In genomic region chr2:24971550-24972314, GRCh38 we compare ENCODE assay signal across 8 cellular contexts. TPM values are rescaled to one million over a fixed set of nuclear protein-coding genes. Genes with fewer than 3 reads are reported as not detected.
DNase-seq lines count a peak whose midpoint lies in the region; ATAC-seq and TF ChIP-seq lines count a peak whose summit lies in the region.

DNAJC27 (minus strand) TSS chr2:24971955; CDS start chr2:24971904, 51 bp downstream.

- peak within 1 kb of the TSS; percentile 95 to 100 for H3K9ac ChIP-seq in duodenal mucosa (ENCODE audit: low read depth in 1 of 2, low read length in 2 of 2)

- H3K9me3 Mint-ChIP-seq in CD4-positive, alpha-beta memory T cell: no peaks in the 10 kb centered on the region
- H3K9me3 Mint-ChIP-seq in activated CD4-positive, alpha-beta memory T cell treated with anti-CD3 and anti-CD28 coated beads, Interleukin-2, amount 10 ng/mL, durations not matched to agents 7 days and 5 days: no peaks in the 10 kb centered on the region

- peak in 1 of 2 donors; percentile 82 for TF ChIP-seq POLR2A in lower leg skin (IDR thresholded peaks at IDR 0.05)

- H3K4me3 Mint-ChIP-seq in CD4-positive, alpha-beta memory T cell: peak within 1 kb of the TSS; percentile 97 to 99 (median 98)
- peak within 1 kb of the TSS; percentile 97 for H3K4me3 Mint-ChIP-seq in activated CD4-positive, alpha-beta memory T cell treated with anti-CD3 and anti-CD28 coated beads, Interleukin-2, amount 10 ng/mL, durations not matched to agents 7 days and 5 days

- peak within 1 kb of the TSS; percentile 99 for H3K27ac ChIP-seq in CD4-positive, alpha-beta memory T cell (ENCODE audit: low read depth, low read length)
- H3K27ac ChIP-seq in duodenal mucosa (ENCODE audit: low read depth, low read length): peak within 1 kb of the TSS; percentile 99

- peaks cover 5 to 24% of the 10 kb centered on the region in 2 donors for H3K36me3 Mint-ChIP-seq in CD4-positive, alpha-beta memory T cell
- peaks cover 7% of the 10 kb centered on the region for H3K36me3 Mint-ChIP-seq in activated CD4-positive, alpha-beta memory T cell treated with anti-CD3 and anti-CD28 coated beads, Interleukin-2, amount 10 ng/mL, durations not matched to agents 7 days and 5 days (ENCODE audit: low read depth)

- H3K4me1 ChIP-seq in CD4-positive, alpha-beta memory T cell (ENCODE audit: insufficient read depth, low read length): peaks cover 24% of the 10 kb centered on the region
- H3K4me1 ChIP-seq in duodenal mucosa (ENCODE audit: control insufficient read depth in 1 of 2, insufficient read depth in 2 of 2, low read length in 2 of 2): peaks cover 0 to 7% of the 10 kb centered on the region in 2 donors

- peak in 1 of 3 donors; percentile 21 for TF ChIP-seq CTCF in lower leg skin (IDR thresholded peaks at IDR 0.05)

- H3K27me3 Mint-ChIP-seq in CD4-positive, alpha-beta memory T cell: no peaks in the 10 kb centered on the region
- H3K27me3 Mint-ChIP-seq in activated CD4-positive, alpha-beta memory T cell treated with anti-CD3 and anti-CD28 coated beads, Interleukin-2, amount 10 ng/mL, durations not matched to agents 7 days and 5 days: no peaks in the 10 kb centered on the region

- H3K4me3 ChIP-seq in CD4-positive, alpha-beta memory T cell (ENCODE audit: low read length in 2 of 2): peak within 1 kb of the TSS; percentile 82 to 95
- H3K4me3 ChIP-seq in duodenal mucosa (ENCODE audit: low read depth in 1 of 2, low read length in 2 of 2) (peak within 1 kb of the TSS; percentile 76 to 91), lower leg skin (ENCODE audit: low read depth, poor library complexity, severe bottlenecking) (peak within 1 kb of the TSS; percentile 93)

- WGBS in lower leg skin, 2 donors: 0% methylated on average over 28 to 50 of the region's 72 CpGs

- POLR2A ChIA-PET in CD4-positive, alpha-beta memory T cell (lab: Charles Lee; ENCODE audit: partially characterized antibody): interaction anchor here (0.8 to 1.4 kb wide), 3 partner anchors 13 to 179 kb away, joined by 3 to 9 read pairs (median 3); partner anchors contain the start of genes CENPO and PTRHD1
- POLR2A ChIA-PET in activated CD4-positive, alpha-beta memory T cell treated with anti-CD3 and anti-CD28 coated beads, Interleukin-2, amount 10 ng/mL, durations not matched to agents 7 days and 5 days (lab: Charles Lee): interaction anchor here (0.9 to 1.4 kb wide), 7 partner anchors 45 to 302 kb away, joined by 3 to 7 read pairs (median 4); partner anchors contain the start of genes CENPO and PTRHD1

- H3K4me1 Mint-ChIP-seq in CD4-positive, alpha-beta memory T cell: peaks cover 9 to 33% (median 20%) of the 10 kb centered on the region in 4 donors
- peaks cover 20% of the 10 kb centered on the region for H3K4me1 Mint-ChIP-seq in activated CD4-positive, alpha-beta memory T cell treated with anti-CD3 and anti-CD28 coated beads, Interleukin-2, amount 10 ng/mL, durations not matched to agents 7 days and 5 days

- ATAC-seq in GM19455 (IDR thresholded peaks at IDR 0.05; ENCODE audit: unreplicated experiment): peak; percentile 93

- CTCF ChIA-PET in CD4-positive, alpha-beta memory T cell (lab: Charles Lee; ENCODE audit: partially characterized antibody): interaction anchor here (1.6 to 6.3 kb wide), 3 partner anchors 7 to 179 kb away, joined by 3 to 102 read pairs (median 6); partner anchors contain the start of genes CENPO and PTRHD1
- CTCF ChIA-PET in activated CD4-positive, alpha-beta memory T cell treated with anti-CD3 and anti-CD28 coated beads, Interleukin-2, amount 10 ng/mL, durations not matched to agents 7 days and 5 days (lab: Charles Lee): interaction anchor here (1.8 to 8.2 kb wide), 3 partner anchors 157 to 225 kb away, joined by 5 to 151 read pairs (median 9); no protein-coding TSS in a partner anchor

- intact Hi-C loops in CD4-positive, alpha-beta memory T cell (cut with micrococcal nuclease): loop anchor here (1.0 to 10.0 kb wide), 9 partner anchors 52 to 1376 kb away; partner anchors contain the start of genes ADGRF3, CENPO, DNMT3A and EFR3B
- intact Hi-C loops in lower leg skin (cut with DNase I; ENCODE audit: low total_unique reads): no loop called here

- no peaks in the 10 kb centered on the region for H3K27me3 ChIP-seq in CD4-positive, alpha-beta memory T cell (ENCODE audit: insufficient read depth, low read length)
- no peaks in the 10 kb centered on the region for H3K27me3 ChIP-seq in duodenal mucosa (ENCODE audit: control insufficient read depth in 1 of 2, insufficient read depth in 2 of 2, low read length in 2 of 2)

- H3K27ac Mint-ChIP-seq in CD4-positive, alpha-beta memory T cell: peak within 1 kb of the TSS; percentile 100
- H3K27ac Mint-ChIP-seq in activated CD4-positive, alpha-beta memory T cell treated with anti-CD3 and anti-CD28 coated beads, Interleukin-2, amount 10 ng/mL, durations not matched to agents 7 days and 5 days: peak within 1 kb of the TSS; percentile 99

- H3K9me3 ChIP-seq in CD4-positive, alpha-beta memory T cell (ENCODE audit: control insufficient read depth in 1 of 2, low read length in 2 of 2): no peaks in the 10 kb centered on the region
- H3K9me3 ChIP-seq in duodenal mucosa (ENCODE audit: control insufficient read depth in 1 of 2, low read length in 2 of 2): no peaks in the 10 kb centered on the region

- H3K36me3 ChIP-seq in CD4-positive, alpha-beta memory T cell (ENCODE audit: insufficient read depth, low read length): no peaks in the 10 kb centered on the region
- peaks cover 4 to 5% of the 10 kb centered on the region in 2 donors for H3K36me3 ChIP-seq in duodenal mucosa (ENCODE audit: control insufficient read depth in 1 of 2, insufficient read depth in 2 of 2, low read length in 2 of 2)

- peak; percentile 98 to 99 (median 98) for DNase-seq in CD4-positive, alpha-beta memory T cell
- DNase-seq in HK-2 (ENCODE audit: unreplicated experiment): peak; percentile 96
- peak; percentile 91 for DNase-seq in NCI-H82 treated with DMSO at 0.1 percent for 48 hours (lab: John Stamatoyannopoulos, UW; ENCODE audit: unreplicated experiment)
- peak; percentile 98 for DNase-seq in activated CD4-positive, alpha-beta memory T cell treated with anti-CD3 and anti-CD28 coated beads, Interleukin-2, amount 10 ng/mL, durations not matched to agents 7 days and 5 days
- DNase-seq in lower leg skin (ENCODE audit: low spot score in 2 of 2): peak; percentile 97 to 99
- DNase-seq in stimulated activated CD4-positive, alpha-beta T cell treated with anti-CD3 and anti-CD28 coated beads, Interleukin-4, amount 100 ng/mL, for 4 hours: peak; percentile 97

RNA-seq across cellular contexts. Expression of gene DNAJC27, which starts in this region (rescaled TPM):
- 10 to 100 TPM; 13.2 to 14.2 TPM for total RNA-seq in CD4-positive, alpha-beta memory T cell
- polyA plus RNA-seq in CD4-positive, alpha-beta memory T cell: 1 to 10 TPM; 3.1 to 3.8 TPM
- total RNA-seq in activated CD4-positive, alpha-beta memory T cell treated with anti-CD3 and anti-CD28 coated beads, Interleukin-2, amount 10 ng/mL, durations not matched to agents 7 days and 5 days: 1 to 10 TPM; 7.6 to 8.1 TPM
- total RNA-seq in lower leg skin: 10 to 100 TPM in 2 of 4 donors, 1 to 10 TPM in 2; 3.4 to 19.5 (median 11.2) TPM

Comparison
In these comparisons a context has a peak if more than half of its experiments do, and no peak if none do; other contexts are left out.
1. Peak in every context shown above with its lines: DNase-seq, ATAC-seq, H3K4me3 ChIP-seq and H3K27ac ChIP-seq.